In genomic region chr5:77631166-77631582, GRCh38 we compare ENCODE assay signal across 9 cellular contexts. TPM values are rescaled to one million over a fixed set of nuclear protein-coding genes. Genes with fewer than 3 reads are reported as not detected.
DNase-seq lines count a peak whose midpoint lies in the region; ATAC-seq and TF ChIP-seq lines count a peak whose summit lies in the region.
"Had no signal": no experiment of that assay in that cellular context is flagged by ENCODE, and none has a peak within 500 bp of the region (broad histone marks: within the 10 kb centered on the region; RNA-seq: fewer than 3 reads in every experiment).

No MANE protein-coding gene starts in this region.

- H3K4me3 ChIP-seq in heart right ventricle (peak overlapping the region in 8 of 10 donors; percentile 18 to 53 (median 43)), mammary epithelial cell (replicated peaks in 1 of 3; ENCODE audit: insufficient read depth in 1 of 3, low read depth in 2 of 3, low read length in 3 of 3) (peak overlapping the region in 2 of 3 experiments; percentile 35 to 48), ovary (no peak overlapping the region)

- peaks cover 11% of the 10 kb centered on the region for H3K4me1 Mint-ChIP-seq in type B pancreatic cell (ENCODE audit: unreplicated experiment)

- DNase-seq in heart right ventricle (no peak), Right ventricle myocardium inferior (ENCODE audit: missing footprints) (no peak), mammary epithelial cell (no peak), type B pancreatic cell (ENCODE audit: extremely low spot score, unreplicated experiment) (no peak), ovary (no peak), hippocampal formation (lab: John Stamatoyannopoulos, UW) (no peak), AML-193 (lab: John Stamatoyannopoulos, UW) (no peak)

- H3K4me2 ChIP-seq in mammary epithelial cell (ENCODE audit: insufficient read depth, low read depth, low read length): peak overlapping the region; percentile 97

- no peaks in the 10 kb centered on the region for H3K36me3 Mint-ChIP-seq in type B pancreatic cell

- H3K36me3 ChIP-seq in heart right ventricle (no peaks in the 10 kb centered on the region), mammary epithelial cell (ENCODE audit: insufficient read depth, low read length) (no peaks in the 10 kb centered on the region), ovary (no peaks in the 10 kb centered on the region)
- H3K36me3 ChIP-seq: pancreas had no signal

- BruUV-seq in mammary epithelial cell (replicated peaks; lab: Mats Ljungman, UMichigan): no TSS peak

- no peak for ATAC-seq in heart right ventricle
- ATAC-seq in Right ventricle myocardium inferior: no peak
- ATAC-seq in HG03175 (IDR thresholded peaks at IDR 0.05; ENCODE audit: unreplicated experiment): peak; percentile 34

- H3K9me3 Mint-ChIP-seq in type B pancreatic cell: no peaks in the 10 kb centered on the region

- H3K9me3 ChIP-seq in heart right ventricle (peaks cover 0 to 4% (median 0%) of the 10 kb centered on the region in 11 donors), mammary epithelial cell (replicated peaks; ENCODE audit: insufficient read depth, low read length) (no peaks in the 10 kb centered on the region), ovary (peaks cover 0 to 13% of the 10 kb centered on the region in 2 donors)
- H3K9me3 ChIP-seq: pancreas had no signal

- CTCF ChIA-PET in mammary epithelial cell (lab: Charles Lee; ENCODE audit: low non-redundant PET): interaction anchor here (0.6 kb wide), 1 partner anchor 350 kb away, joined by 8 read pairs; no protein-coding TSS in a partner anchor

- no peak for TF ChIP-seq CTCF in heart right ventricle (IDR thresholded peaks at IDR 0.05)
- TF ChIP-seq CTCF in mammary epithelial cell (conservative IDR thresholded peaks at IDR 0.05 in 1 of 2, IDR thresholded peaks at IDR 0.05 in 1 of 2; ENCODE audit: extremely low read depth in 1 of 2, insufficient read depth in 1 of 2, low read depth in 1 of 2, low read length in 2 of 2): no peak
- TF ChIP-seq CTCF in type B pancreatic cell (conservative IDR thresholded peaks at IDR 0.05): no peak
- TF ChIP-seq CTCF in ovary (IDR thresholded peaks at IDR 0.05): no peak

- H3K9ac ChIP-seq in mammary epithelial cell (ENCODE audit: insufficient read depth, low read length): no peak overlapping the region

- H3K4me1 ChIP-seq in heart right ventricle (peaks cover 2 to 39% (median 17%) of the 10 kb centered on the region in 9 donors), mammary epithelial cell (ENCODE audit: insufficient read depth, low read length) (peaks cover 23% of the 10 kb centered on the region), ovary (ENCODE audit: insufficient read depth) (peaks cover 13% of the 10 kb centered on the region)

- no peak overlapping the region for H3K27ac ChIP-seq in heart right ventricle
- H3K27ac ChIP-seq in mammary epithelial cell (ENCODE audit: insufficient read depth, low read depth, low read length): no peak overlapping the region
- H3K27ac ChIP-seq in ovary: no peak overlapping the region
- H3K27ac ChIP-seq: pancreas had no signal

- H3K27me3 ChIP-seq in heart right ventricle (peaks cover 35 to 100% (median 100%) of the 10 kb centered on the region in 7 donors), mammary epithelial cell (ENCODE audit: insufficient read depth, low read length) (peaks cover 65% of the 10 kb centered on the region), ovary (peaks cover 6% of the 10 kb centered on the region)

- 9 to 10% methylated on average over 13 of the region's 13 CpGs for WGBS in heart right ventricle, 2 donors
- 16% methylated on average over 8 of the region's 13 CpGs for WGBS in mammary epithelial cell (ENCODE audit: low coverage, missing lambda C conversion rate)
- 10 to 17% (median 15%) methylated on average over 13 of the region's 13 CpGs for WGBS in ovary, 3 donors

- H3K79me2 ChIP-seq in mammary epithelial cell (ENCODE audit: insufficient read depth, low read length): no peaks in the 10 kb centered on the region

- dilution Hi-C loops in mammary epithelial cell (cut with HindIII; ENCODE audit: low sequenced_read_pairs): no loop called here

- no peaks in the 10 kb centered on the region for H4K20me1 ChIP-seq in mammary epithelial cell (ENCODE audit: insufficient read depth, low read length)

- no peak for TF ChIP-seq POLR2A in ovary (IDR thresholded peaks at IDR 0.05)

- no peak for TF ChIP-seq EP300 in ovary (IDR thresholded peaks at IDR 0.05)

- in situ Hi-C loops in mammary epithelial cell (cut with MboI; ENCODE audit: low sequenced_read_pairs in 2 of 2): no loop called here

- H3K4me3 Mint-ChIP-seq in type B pancreatic cell: peak overlapping the region; percentile 84

- peak overlapping the region; percentile 89 for H2AFZ ChIP-seq in mammary epithelial cell (ENCODE audit: low read depth, low read length)

- peaks cover 96% of the 10 kb centered on the region for H3K27me3 Mint-ChIP-seq in type B pancreatic cell

- intact Hi-C loops in heart right ventricle (cut with DNase I) (no loop called here), Right ventricle myocardium inferior (cut with DNase I) (no loop called here), mammary epithelial cell (cut with micrococcal nuclease) (no loop called here), ovary (cut with DNase I) (no loop called here)

- no peak overlapping the region for H3K27ac Mint-ChIP-seq in type B pancreatic cell

RNA-seq across cellular contexts. Expression of gene OTP, which starts 7.3 kb away (rescaled TPM):
- total RNA-seq in heart right ventricle (not detected), Right ventricle myocardium inferior (not detected), mammary epithelial cell (under 1 TPM in 1 of 2 donors, not detected in 1; 0.14 TPM), type B pancreatic cell (ENCODE audit: low replicate concordance) (0.17 and 0.31 TPM in 2 replicates), ovary (not detected)
- polyA plus RNA-seq in heart right ventricle (not detected), mammary epithelial cell (not detected), ovary (not detected)
- not detected for polyA minus RNA-seq in mammary epithelial cell
- total RNA-seq: pancreas had no signal
- polyA plus RNA-seq: pancreas had no signal
